23 cellular contexts compared by ENCODE assay signal in genomic region chr16:930076-930475, GRCh38. TPM values are rescaled to one million over a fixed set of nuclear protein-coding genes. Genes with fewer than 3 reads are reported as not detected.
DNase-seq lines count a peak whose midpoint lies in the region; ATAC-seq and TF ChIP-seq lines count a peak whose summit lies in the region.
"Had no signal": no experiment of that assay in that cellular context is flagged by ENCODE, and none has a peak within 500 bp of the region (broad histone marks: within the 10 kb centered on the region; RNA-seq: fewer than 3 reads in every experiment).

No MANE protein-coding gene starts in this region.

- H3K4me3 ChIP-seq in NT2/D1 (ENCODE audit: insufficient read length, low read depth): no peak overlapping the region
- H3K4me3 ChIP-seq in colonic mucosa: no peak overlapping the region
- H3K4me3 ChIP-seq: A549; BLaER1 treated with 17β-estradiol and CSF1 and Interleukin-3, amounts not matched to agents 10 nM and 100 nM; GM12878; GM23248 had no signal

- H3K9me3 ChIP-seq in NT2/D1 (ENCODE audit: insufficient read depth, low read length): peaks cover 17% of the 10 kb centered on the region
- no peaks in the 10 kb centered on the region for H3K9me3 ChIP-seq in colonic mucosa
- H3K9me3 ChIP-seq: BE2C; BLaER1 treated with 17β-estradiol and CSF1 and Interleukin-3, amounts not matched to agents 10 nM and 100 nM had no signal

- no peak overlapping the region for H3K27ac ChIP-seq in colonic mucosa
- H3K27ac ChIP-seq: A549; BLaER1 treated with 17β-estradiol and CSF1 and Interleukin-3, amounts not matched to agents 10 nM and 100 nM; GM23248 had no signal

- H3K4me3 Mint-ChIP-seq in chondrocyte (ENCODE audit: unreplicated experiment) (no peak overlapping the region), neural crest cell (no peak overlapping the region)
- H3K4me3 Mint-ChIP-seq in stimulated activated effector memory CD8-positive, alpha-beta T cell treated with anti-CD3 and anti-CD28 coated beads, Interleukin-12 subunit alpha, Interleukin-12 subunit beta, amount 100 ng/mL, for 72 hours: no peak overlapping the region
- H3K4me3 Mint-ChIP-seq: CD14-positive monocyte; CD4-positive, alpha-beta T cell; CD8-positive, alpha-beta memory T cell had no signal

- intact Hi-C loops in colonic mucosa (cut with DNase I): no loop called here
- intact Hi-C loops in left colon (cut with DNase I, micrococcal nuclease): no loop called here

- TF ChIP-seq CTCF in chondrocyte (IDR thresholded peaks at IDR 0.05) (no peak), neural crest cell (conservative IDR thresholded peaks at IDR 0.05) (no peak), colonic mucosa (IDR thresholded peaks at IDR 0.05) (no peak)

- H3K27ac Mint-ChIP-seq in chondrocyte (ENCODE audit: unreplicated experiment) (peak overlapping the region; percentile 45), neural crest cell (ENCODE audit: unreplicated experiment) (peak overlapping the region; percentile 58)
- peak overlapping the region; percentile 45 for H3K27ac Mint-ChIP-seq in stimulated activated effector memory CD8-positive, alpha-beta T cell treated with anti-CD3 and anti-CD28 coated beads, Interleukin-12 subunit alpha, Interleukin-12 subunit beta, amount 100 ng/mL, for 72 hours
- H3K27ac Mint-ChIP-seq: CD14-positive monocyte; CD4-positive, alpha-beta T cell had no signal

- H3K9ac ChIP-seq in NT2/D1 (ENCODE audit: insufficient read length, low read depth) (peak overlapping the region; percentile 76), colonic mucosa (ENCODE audit: low read depth in 2 of 2, low read length in 2 of 2) (no peak overlapping the region)
- H3K9ac ChIP-seq: BLaER1 treated with 17β-estradiol and CSF1 and Interleukin-3, amounts not matched to agents 10 nM and 100 nM; GM23248 had no signal

- peaks cover 9% of the 10 kb centered on the region for H3K36me3 ChIP-seq in NT2/D1 (ENCODE audit: insufficient read depth, insufficient read length, low read length)
- H3K36me3 ChIP-seq in colonic mucosa: no peaks in the 10 kb centered on the region
- H3K36me3 ChIP-seq: BE2C had no signal

- DNase-seq in NT2/D1 (ENCODE audit: low read depth, low spot score) (no peak), chondrocyte (ENCODE audit: low spot score) (no peak), neural crest cell (ENCODE audit: low read depth, low spot score) (no peak), colonic mucosa (no peak), left colon (no peak)
- DNase-seq in stimulated activated effector memory CD8-positive, alpha-beta T cell treated with anti-CD3 and anti-CD28 coated beads, Interleukin-12 subunit alpha, Interleukin-12 subunit beta, amount 100 ng/mL, for 72 hours (ENCODE audit: low spot score in 2 of 2): no peak
- DNase-seq: 8988T; ACHN; AML-193; CD4-positive, alpha-beta T cell; DMS 273 treated with DMSO at 0.1 percent for 48 hours; DMS79; EL; GDM1; GM23248; HCEC 1CT had no signal

- no peaks in the 10 kb centered on the region for H3K27me3 Mint-ChIP-seq in chondrocyte (ENCODE audit: low read depth)
- no peaks in the 10 kb centered on the region for H3K27me3 Mint-ChIP-seq in neural crest cell (ENCODE audit: low read depth)
- H3K27me3 Mint-ChIP-seq: CD4-positive, alpha-beta T cell; CD8-positive, alpha-beta memory T cell had no signal

- H3K27me3 ChIP-seq in NT2/D1 (ENCODE audit: insufficient read depth, insufficient read length) (no peaks in the 10 kb centered on the region), colonic mucosa (no peaks in the 10 kb centered on the region)
- H3K27me3 ChIP-seq: BE2C; BLaER1 treated with 17β-estradiol and CSF1 and Interleukin-3, amounts not matched to agents 10 nM and 100 nM had no signal

- H3K4me1 Mint-ChIP-seq in chondrocyte (ENCODE audit: low read depth) (no peaks in the 10 kb centered on the region), neural crest cell (peaks cover 4% of the 10 kb centered on the region)
- no peaks in the 10 kb centered on the region for H3K4me1 Mint-ChIP-seq in stimulated activated effector memory CD8-positive, alpha-beta T cell treated with anti-CD3 and anti-CD28 coated beads, Interleukin-12 subunit alpha, Interleukin-12 subunit beta, amount 100 ng/mL, for 72 hours
- H3K4me1 Mint-ChIP-seq: CD14-positive monocyte had no signal

- no peaks in the 10 kb centered on the region for H3K9me3 Mint-ChIP-seq in chondrocyte (ENCODE audit: low read depth)
- peaks cover 7% of the 10 kb centered on the region for H3K9me3 Mint-ChIP-seq in neural crest cell
- peaks cover 2% of the 10 kb centered on the region for H3K9me3 Mint-ChIP-seq in stimulated activated effector memory CD8-positive, alpha-beta T cell treated with anti-CD3 and anti-CD28 coated beads, Interleukin-12 subunit alpha, Interleukin-12 subunit beta, amount 100 ng/mL, for 72 hours
- H3K9me3 Mint-ChIP-seq: CD4-positive, alpha-beta T cell; CD8-positive, alpha-beta memory T cell had no signal

- H3K4me1 ChIP-seq in NT2/D1 (ENCODE audit: insufficient read depth, insufficient read length): peaks cover 26% of the 10 kb centered on the region
- no peaks in the 10 kb centered on the region for H3K4me1 ChIP-seq in colonic mucosa
- H3K4me1 ChIP-seq: A549 had no signal

- no peak for ATAC-seq in stimulated activated effector memory CD8-positive, alpha-beta T cell treated with anti-CD3 and anti-CD28 coated beads, Interleukin-12 subunit alpha, Interleukin-12 subunit beta, amount 100 ng/mL, for 72 hours
- no peak for ATAC-seq in HG02571 (IDR thresholded peaks at IDR 0.05; ENCODE audit: unreplicated experiment)
- ATAC-seq in left colon: no peak
- ATAC-seq: A549, GM12878 had no signal

- H3K36me3 Mint-ChIP-seq in chondrocyte (ENCODE audit: low read depth) (peaks cover 19% of the 10 kb centered on the region), neural crest cell (ENCODE audit: low read depth) (peaks cover 11% of the 10 kb centered on the region)
- peaks cover 23% of the 10 kb centered on the region for H3K36me3 Mint-ChIP-seq in stimulated activated effector memory CD8-positive, alpha-beta T cell treated with anti-CD3 and anti-CD28 coated beads, Interleukin-12 subunit alpha, Interleukin-12 subunit beta, amount 100 ng/mL, for 72 hours

RNA-seq across cellular contexts. Expression of gene LMF1, which starts 40.7 kb away (rescaled TPM):
- 21.6 to 25.6 TPM (median 21.7 TPM) in 3 replicates for total RNA-seq in chondrocyte
- total RNA-seq in neural crest cell: 16.0 and 19.4 TPM in 2 replicates
- total RNA-seq in colonic mucosa: 10 to 100 TPM in 1 of 2 donors, 1 to 10 TPM in 1; 8.4 to 12.8 TPM
- total RNA-seq in left colon: 10 to 100 TPM; 17.3 to 22.6 TPM

RNA-seq across cellular contexts. Expression of gene SOX8, which starts 51.5 kb away (rescaled TPM):
- 0.10 to 0.15 TPM (median 0.15 TPM) in 3 replicates for total RNA-seq in chondrocyte
- 19.4 and 19.8 TPM in 2 replicates for total RNA-seq in neural crest cell
- under 1 TPM; 0.20 to 0.61 TPM for total RNA-seq in colonic mucosa
- total RNA-seq in left colon: under 1 TPM; 0.31 to 0.70 TPM
- total RNA-seq: GM12878 had no signal

Comparison
In these comparisons a context has a peak if more than half of its experiments do, and no peak if none do; other contexts are left out.
1. RNA of gene SOX8, which starts 51.5 kb away (total RNA-seq): 19.4 to 19.8 TPM in neural crest cell; 0.31 to 0.70 TPM in left colon, 0.20 to 0.61 TPM in colonic mucosa and 0.10 to 0.15 TPM in chondrocyte; every median in the first group is over 10 times any median in the second.
2. Peak in every context shown above with its lines, with median percentiles within 50 percentile points of each other: H3K27ac Mint-ChIP-seq.